Comparison of ENCODE assay signal across 8 cellular contexts in genomic region chr4:46270986-46271596, GRCh38.
A peak's percentile ranks its signal among the peaks of the same experiment; 100 is the strongest.
DNase-seq lines count a peak whose midpoint lies in the region; ATAC-seq and TF ChIP-seq lines count a peak whose summit lies in the region.

No MANE protein-coding gene starts in this region.

- no peaks in the 10 kb centered on the region for H3K4me1 Mint-ChIP-seq in CD4-positive, alpha-beta T cell (ENCODE audit: low read depth)

- no peaks in the 10 kb centered on the region for H3K36me3 ChIP-seq in KMS-11 (ENCODE audit: insufficient read depth)
- H3K36me3 ChIP-seq in right lobe of liver = no peaks in the 10 kb centered on the region

- ATAC-seq in GM21529 (IDR thresholded peaks at IDR 0.05; ENCODE audit: unreplicated experiment) (peak; percentile 92), right lobe of liver (peak; percentile 56 to 77 (median 66))
- ATAC-seq in CD4-positive, alpha-beta T cell (ENCODE audit: poor library complexity) = no peak
- no peak for ATAC-seq in activated naive CD4-positive, alpha-beta T cell treated with anti-CD3 and anti-CD28 coated beads, Interleukin-2, amount 50 U/mL, for 72 hours

- no peaks in the 10 kb centered on the region for H3K79me2 ChIP-seq in KMS-11 (ENCODE audit: insufficient read depth, low read depth)

- TF ChIP-seq CTCF in GM12865 (IDR thresholded peaks at IDR 0.05; ENCODE audit: insufficient read depth, low read depth, low read length, missing control alignments) = peak; percentile 36
- TF ChIP-seq CTCF in KMS-11 (conservative IDR thresholded peaks at IDR 0.05; ENCODE audit: low read depth, low read length) = peak; percentile 56
- TF ChIP-seq CTCF in VCaP (conservative IDR thresholded peaks at IDR 0.05) = peak; percentile 77
- peak; percentile 43 to 50 (median 44) for TF ChIP-seq CTCF in right lobe of liver (IDR thresholded peaks at IDR 0.05)
- TF ChIP-seq CTCF in CD4-positive, alpha-beta T cell (IDR thresholded peaks at IDR 0.05) = no peak

- H3K9me3 ChIP-seq in right lobe of liver = no peaks in the 10 kb centered on the region
- no peaks in the 10 kb centered on the region for H3K9me3 ChIP-seq in CD4-positive, alpha-beta T cell (ENCODE audit: control insufficient read depth, low read length)

- no peaks in the 10 kb centered on the region for H3K4me1 ChIP-seq in KMS-11 (ENCODE audit: low read depth, poor library complexity, severe bottlenecking)
- H3K4me1 ChIP-seq in right lobe of liver = no peaks in the 10 kb centered on the region

- no peak overlapping the region for H3K4me3 Mint-ChIP-seq in CD4-positive, alpha-beta T cell

- H4K20me1 ChIP-seq in KMS-11 (ENCODE audit: insufficient read depth) = no peaks in the 10 kb centered on the region

- H3K36me3 Mint-ChIP-seq in CD4-positive, alpha-beta T cell (ENCODE audit: low read depth) = no peaks in the 10 kb centered on the region
- H3K36me3 Mint-ChIP-seq in activated naive CD4-positive, alpha-beta T cell treated with anti-CD3 and anti-CD28 coated beads, Interleukin-2, amount 50 U/mL, for 72 hours = no peaks in the 10 kb centered on the region

- WGBS in right lobe of liver (ENCODE audit: insufficient coverage, low coverage, low lambda C conversion rate, missing lambda C conversion rate) = 28% methylated on average over 2 of the region's 2 CpGs

- no peak overlapping the region for H3K27ac Mint-ChIP-seq in CD4-positive, alpha-beta T cell
- H3K27ac Mint-ChIP-seq in activated naive CD4-positive, alpha-beta T cell treated with anti-CD3 and anti-CD28 coated beads, Interleukin-2, amount 50 U/mL, for 72 hours = no peak overlapping the region

- DNase-seq in GM12865 (ENCODE audit: low read depth) = peak; percentile 35
- DNase-seq in right lobe of liver = no peak
- no peak for DNase-seq in activated CD4-positive, CD25-positive, alpha-beta regulatory T cell (lab: John Stamatoyannopoulos, UW)
- no peak for DNase-seq in CD4-positive, alpha-beta T cell
- no peak for DNase-seq in activated naive CD4-positive, alpha-beta T cell treated with anti-CD3 and anti-CD28 coated beads, Interleukin-2, amount 50 U/mL, for 72 hours (ENCODE audit: low spot score in 2 of 2)

- H3K27me3 ChIP-seq in KMS-11 (ENCODE audit: insufficient read depth, low read depth) (no peaks in the 10 kb centered on the region), right lobe of liver (no peaks in the 10 kb centered on the region)
- no peaks in the 10 kb centered on the region for H3K27me3 ChIP-seq in CD4-positive, alpha-beta T cell (ENCODE audit: control insufficient read depth, insufficient read depth, low read length)

- intact Hi-C loops in right lobe of liver (cut with DNase I) = no loop called here
- intact Hi-C loops in CD4-positive, alpha-beta T cell (cut with DNase I, micrococcal nuclease) = no loop called here

- no peak overlapping the region for H3K4me2 ChIP-seq in KMS-11

- H3K9me3 Mint-ChIP-seq in CD4-positive, alpha-beta T cell = peaks cover 5% of the 10 kb centered on the region
- peaks cover 3 to 12% of the 10 kb centered on the region in 2 donors for H3K9me3 Mint-ChIP-seq in activated naive CD4-positive, alpha-beta T cell treated with anti-CD3 and anti-CD28 coated beads, Interleukin-2, amount 50 U/mL, for 72 hours

- POLR2A ChIA-PET in CD4-positive, alpha-beta T cell (lab: Charles Lee) = no interaction called here

- TF ChIP-seq POLR2A in right lobe of liver (IDR thresholded peaks at IDR 0.05) = no peak

- CTCF ChIA-PET in CD4-positive, alpha-beta T cell (lab: Charles Lee) = no interaction called here

- no peaks in the 10 kb centered on the region for H3K27me3 Mint-ChIP-seq in CD4-positive, alpha-beta T cell

- no peak overlapping the region for H3K4me3 ChIP-seq in GM12865 (ENCODE audit: low read depth, low read length)
- H3K4me3 ChIP-seq in KMS-11 (IDR thresholded peaks at IDR 0.05; ENCODE audit: insufficient read depth, low read depth, low read length) = no peak overlapping the region
- no peak overlapping the region for H3K4me3 ChIP-seq in right lobe of liver

- no peak overlapping the region for H3K9ac ChIP-seq in KMS-11

- H2AFZ ChIP-seq in KMS-11 (ENCODE audit: low read depth) = no peak overlapping the region

- no peak overlapping the region for H3K27ac ChIP-seq in KMS-11
- no peak overlapping the region for H3K27ac ChIP-seq in VCaP
- H3K27ac ChIP-seq in right lobe of liver = no peak overlapping the region
- H3K27ac ChIP-seq in CD4-positive, alpha-beta T cell (ENCODE audit: low read depth, low read length) = no peak overlapping the region

Comparison
In these comparisons a context has a peak if more than half of its experiments do, and no peak if none do; other contexts are left out.
1. ATAC-seq: peak in GM21529 (single experiment) and right lobe of liver (4 of 4); none in CD4-positive, alpha-beta T cell (single experiment) and activated naive CD4-positive, alpha-beta T cell treated with anti-CD3 and anti-CD28 coated beads, Interleukin-2, amount 50 U/mL, for 72 hours (0 of 2).